24 cellular contexts compared by ENCODE assay signal in genomic region chr5:1186351-1187233, GRCh38. TPM values are rescaled to one million over a fixed set of nuclear protein-coding genes. Genes with fewer than 3 reads are reported as not detected.
A peak's percentile ranks its signal among the peaks of the same experiment; 100 is the strongest.
DNase-seq lines count a peak whose midpoint lies in the region; ATAC-seq, FAIRE-seq and TF ChIP-seq lines count a peak whose summit lies in the region.
"Had no signal": no experiment of that assay in that cellular context is flagged by ENCODE, and none has a peak within 500 bp of the region (broad histone marks: within the 10 kb centered on the region; RNA-seq: fewer than 3 reads in every experiment).

No MANE protein-coding gene starts in this region.

- no peak overlapping the region for H2AFZ ChIP-seq in HepG2 (ENCODE audit: low read length)
- H2AFZ ChIP-seq in parathyroid adenoma, result peak overlapping the region; percentile 51

- no peak overlapping the region for H3K4me3 Mint-ChIP-seq in chondrocyte (ENCODE audit: unreplicated experiment)
- H3K4me3 Mint-ChIP-seq: activated CD8-positive, alpha-beta T cell treated with anti-CD3 and anti-CD28 coated beads for 36 hours; CD14-positive monocyte had no signal

- H3K4me3 ChIP-seq in MG63, result no peak overlapping the region
- peak overlapping the region in 1 of 3 experiments; percentile 52; a peak in 3 of 6 replicates for H3K4me3 ChIP-seq in HepG2 (replicated peaks in 1 of 3; ENCODE audit: insufficient read depth in 1 of 3, low read depth in 2 of 3, low read length in 3 of 3)
- H3K4me3 ChIP-seq in parathyroid adenoma (ENCODE audit: low read depth, low read length), result no peak overlapping the region
- H3K4me3 ChIP-seq: upper lobe of left lung had no signal

- ATAC-seq in HepG2, result peak; percentile 1; the same call in 2 of the 3 replicates
- ATAC-seq: activated CD8-positive, alpha-beta T cell treated with anti-CD3 and anti-CD28 coated beads for 36 hours; HCT116; sciatic nerve had no signal

- whole genome bisulfite sequencing in HepG2 (ENCODE audit: low lambda C conversion rate), result 3% methylated on average over 8 of the region's 18 CpGs

- H3K4me1 Mint-ChIP-seq in chondrocyte (ENCODE audit: low read depth), result no peaks in the 10 kb centered on the region

- H4K20me1 ChIP-seq in HepG2 (ENCODE audit: insufficient read depth, low read length), result no peaks in the 10 kb centered on the region

- H3K4me2 ChIP-seq in HepG2 (ENCODE audit: low read depth, low read length) (peak overlapping the region; percentile 64), parathyroid adenoma (ENCODE audit: low read length) (no peak overlapping the region)

- peaks cover 45% of the 10 kb centered on the region for H3K27me3 ChIP-seq in MG63
- no peaks in the 10 kb centered on the region; a peak in 1 of 5 replicates for H3K27me3 ChIP-seq in HepG2 (ENCODE audit: control insufficient read depth in 1 of 2, insufficient read depth in 2 of 2, low read length in 2 of 2)
- H3K27me3 ChIP-seq in parathyroid adenoma (ENCODE audit: control insufficient read depth, insufficient read depth, low read length), result no peaks in the 10 kb centered on the region
- H3K27me3 ChIP-seq: upper lobe of left lung had no signal

- intact Hi-C loops in HepG2 (cut with micrococcal nuclease; ENCODE audit: unreplicated experiment), result loop anchor here (1.0 kb wide), 1 partner anchor 14 kb away; no protein-coding TSS in a partner anchor

- H3K9me3 ChIP-seq in MG63 (no peaks in the 10 kb centered on the region), HepG2 (ENCODE audit: low read length) (no peaks in the 10 kb centered on the region), parathyroid adenoma (ENCODE audit: control insufficient read depth, low read length) (no peaks in the 10 kb centered on the region)
- H3K9me3 ChIP-seq: upper lobe of left lung had no signal

- H3K27ac ChIP-seq in HepG2 (ENCODE audit: extremely low read length, insufficient read depth, low read length) (peak overlapping the region; percentile 66), parathyroid adenoma (peak overlapping the region; percentile 75)
- H3K27ac ChIP-seq: upper lobe of left lung had no signal

- in situ Hi-C loops in HepG2 (cut with HindIII; ENCODE audit: extremely low pct_ligation_motif_present, low pct_unique_long_range_greater_than_20kb), result no loop called here

- FAIRE-seq in HepG2 (lab: Jason Lieb, UNC) (peak; percentile 67), RCC 7860 (lab: Jason Lieb, UNC) (no peak)

- peak; percentile 2 for DNase-seq in MG63
- peak; percentile 90 for DNase-seq in chondrocyte (ENCODE audit: low spot score)
- peak; percentile 75 for DNase-seq in HepG2 (ENCODE audit: low spot score)
- no peak for DNase-seq in LoVo (ENCODE audit: low spot score)
- DNase-seq in RCC 7860 (ENCODE audit: low spot score), result no peak
- no peak for DNase-seq in dedifferentiated amniotic fluid mesenchymal stem cell (ENCODE audit: extremely low spot score)
- DNase-seq: activated CD8-positive, alpha-beta T cell treated with anti-CD3 and anti-CD28 coated beads for 36 hours; activated gamma-delta T cell; cerebellar nuclear complex; KG1; NCI-H1436; NCI-H2081 treated with DMSO at 0.1 percent for 48 hours; NCI-H774; RPMI8226; stimulated activated CD4-positive, alpha-beta T cell treated with anti-CD3 and anti-CD28 coated beads, Interleukin-12 subunit alpha, Interleukin-12 subunit beta, amount 100 ng/mL, for 4 hours; stimulated activated CD4-positive, alpha-beta T cell treated with anti-CD3 and anti-CD28 coated beads, Interleukin-4, amount 100 ng/mL, for 1 hour had no signal

- H3K4me1 ChIP-seq in HepG2 (ENCODE audit: insufficient read depth, low read length), result peaks cover 84% of the 10 kb centered on the region
- peaks cover 30% of the 10 kb centered on the region for H3K4me1 ChIP-seq in parathyroid adenoma

- no peaks in the 10 kb centered on the region for H3K36me3 Mint-ChIP-seq in chondrocyte (ENCODE audit: low read depth)
- H3K36me3 Mint-ChIP-seq: CD14-positive monocyte had no signal

- H3K9ac ChIP-seq in HepG2 (ENCODE audit: insufficient read depth, low read depth, low read length) (peak overlapping the region; percentile 40), parathyroid adenoma (no peak overlapping the region)

- peak in 1 of 2 experiments; percentile 42; a peak in 1 of 4 replicates for TF ChIP-seq EP300 in HepG2 (IDR thresholded peaks at IDR 0.05; ENCODE audit: low read depth in 2 of 2, low read length in 2 of 2)
- no peak for TF ChIP-seq EP300 in HepG2 (CRISPR knock-in tag; IDR thresholded peaks at IDR 0.05; ENCODE audit: borderline replicate concordance)

- no TSS peak for BruUV-seq in HepG2 (replicated peaks; lab: Mats Ljungman, UMichigan)

- H3K9me3 Mint-ChIP-seq in chondrocyte (ENCODE audit: low read depth), result no peaks in the 10 kb centered on the region
- H3K9me3 Mint-ChIP-seq: activated CD8-positive, alpha-beta T cell treated with anti-CD3 and anti-CD28 coated beads for 36 hours; CD14-positive monocyte had no signal

- no peak for TF ChIP-seq CTCF in chondrocyte (IDR thresholded peaks at IDR 0.05)
- no peak for TF ChIP-seq CTCF in HepG2 (CRISPR knock-in tag; IDR thresholded peaks at IDR 0.05)
- no peak for TF ChIP-seq CTCF in parathyroid adenoma (IDR thresholded peaks at IDR 0.05)

- H3K79me2 ChIP-seq in HepG2 (ENCODE audit: insufficient read depth, low read length) (no peaks in the 10 kb centered on the region), parathyroid adenoma (no peaks in the 10 kb centered on the region)

- POLR2A ChIA-PET in HepG2 (lab: Yijun Ruan, JAX), result interaction anchor here (0.9 to 3.3 kb wide), 4 partner anchors 13 to 80 kb away, joined by 3 to 14 read pairs (median 8); partner anchors contain the start of gene SLC6A19

- no peak for TF ChIP-seq RAD21 in HepG2 (CRISPR knock-in tag; IDR thresholded peaks at IDR 0.05)

- H3K27ac Mint-ChIP-seq in chondrocyte (ENCODE audit: unreplicated experiment), result no peak overlapping the region
- H3K27ac Mint-ChIP-seq: activated CD8-positive, alpha-beta T cell treated with anti-CD3 and anti-CD28 coated beads for 36 hours had no signal

- CTCF ChIA-PET in HepG2 (lab: Yijun Ruan, JAX; ENCODE audit: low intra/inter-chr PET ratio, low total read pairs), result interaction anchor here (1.0 kb wide), 1 partner anchor 19 kb away, joined by 3 read pairs; no protein-coding TSS in a partner anchor

- H3K27me3 Mint-ChIP-seq in chondrocyte (ENCODE audit: low read depth), result peaks cover 40% of the 10 kb centered on the region

- TF ChIP-seq POLR2A in HepG2 (IDR thresholded peaks at IDR 0.05; ENCODE audit: insufficient read depth in 1 of 2, low read depth in 2 of 2, low read length in 2 of 2), result no peak

- H3K36me3 ChIP-seq in MG63 (no peaks in the 10 kb centered on the region), HepG2 (replicated peaks in 1 of 2; ENCODE audit: control insufficient read depth in 1 of 2, insufficient read depth in 2 of 2, low read length in 2 of 2) (no peaks in the 10 kb centered on the region), parathyroid adenoma (ENCODE audit: control insufficient read depth, insufficient read depth, low read length) (no peaks in the 10 kb centered on the region)
- H3K36me3 ChIP-seq: upper lobe of left lung had no signal

RNA-seq across cellular contexts. Expression of gene SLC6A19, which starts 14.8 kb away (rescaled TPM):
- total RNA-seq in MG63 (2014; rRNA removed; shearing (Covaris generic); ENCODE audit: low replicate concordance), result not detected in 2 replicates
- total RNA-seq in chondrocyte (not detected in 3 replicates), HepG2 (2016; rRNA removed; fragmentation: Illumina TruSeq; extraction: Trizol) (0.02 TPM in 1 of 2 replicates, not detected in the other)
- total RNA-seq in HepG2 (2016; cell fraction: cytosol; rRNA removed; fragmentation: Illumina TruSeq; extraction: Trizol; ENCODE audit: low read depth), result not detected in 2 replicates
- 0.06 TPM in 1 of 2 replicates, not detected in the other for total RNA-seq in HepG2 (2016; cell fraction: insoluble cytoplasmic fraction; rRNA removed; fragmentation: Illumina TruSeq; extraction: Trizol)
- not detected in 2 replicates for total RNA-seq in HepG2 (2016; cell fraction: membrane; rRNA removed; fragmentation: Illumina TruSeq; extraction: Trizol)
- not detected in 2 replicates for total RNA-seq in HepG2 (2016; cell fraction: nucleus; rRNA removed; fragmentation: Illumina TruSeq; extraction: Trizol)
- polyA plus RNA-seq in HepG2 (2011; rRNA removed), result 0.01 TPM in 1 of 2 replicates, not detected in the other
- polyA plus RNA-seq in HepG2 (2011; cell fraction: cytosol; rRNA removed), result 0.01 TPM in 1 of 2 replicates, not detected in the other
- 0.06 and 0.07 TPM in 2 replicates for polyA plus RNA-seq in HepG2 (2011; cell fraction: nucleus; rRNA removed)
- polyA plus RNA-seq in HepG2 (2012), result not detected in 2 replicates
- not detected in 2 replicates for polyA plus RNA-seq in HepG2 (2016; cell fraction: cytosol; fragmentation: Illumina TruSeq; extraction: Trizol; ENCODE audit: low read depth)
- not detected in 2 replicates for polyA plus RNA-seq in HepG2 (2016; cell fraction: insoluble cytoplasmic fraction; fragmentation: Illumina TruSeq; extraction: Trizol; ENCODE audit: low read depth)
- polyA plus RNA-seq in HepG2 (2016; cell fraction: membrane; fragmentation: Illumina TruSeq; extraction: Trizol; ENCODE audit: low read depth), result not detected in 2 replicates
- 0.08 TPM in 1 of 2 replicates, not detected in the other for polyA plus RNA-seq in HepG2 (2016; cell fraction: nucleus; fragmentation: Illumina TruSeq; extraction: Trizol; ENCODE audit: insufficient read depth, low read depth)
- polyA minus RNA-seq in HepG2 (2011; rRNA and poly(A)+ RNA removed; ENCODE audit: low replicate concordance), result 0.02 and 0.12 TPM in 2 replicates
- 0.09 TPM in 1 of 2 replicates, not detected in the other for polyA minus RNA-seq in HepG2 (2011; cell fraction: cytosol; rRNA and poly(A)+ RNA removed)
- not detected in 2 replicates for polyA minus RNA-seq in HepG2 (2011; cell fraction: nucleus; rRNA and poly(A)+ RNA removed)
- total RNA-seq: activated CD8-positive, alpha-beta T cell treated with anti-CD3 and anti-CD28 coated beads for 36 hours; HT1080; kidney epithelial cell; osteocyte had no signal
- polyA plus RNA-seq: CD14-positive monocyte had no signal

RNA-seq across cellular contexts. Expression of gene SLC6A18, which starts 38.6 kb away (rescaled TPM):
- not detected in 2 replicates for total RNA-seq in MG63 (2014; rRNA removed; shearing (Covaris generic); ENCODE audit: low replicate concordance)
- total RNA-seq in chondrocyte (not detected in 3 replicates), HepG2 (2016; rRNA removed; fragmentation: Illumina TruSeq; extraction: Trizol) (not detected in 2 replicates)
- total RNA-seq in HepG2 (2016; cell fraction: cytosol; rRNA removed; fragmentation: Illumina TruSeq; extraction: Trizol; ENCODE audit: low read depth), result not detected in 2 replicates
- not detected in 2 replicates for total RNA-seq in HepG2 (2016; cell fraction: insoluble cytoplasmic fraction; rRNA removed; fragmentation: Illumina TruSeq; extraction: Trizol)
- not detected in 2 replicates for total RNA-seq in HepG2 (2016; cell fraction: membrane; rRNA removed; fragmentation: Illumina TruSeq; extraction: Trizol)
- total RNA-seq in HepG2 (2016; cell fraction: nucleus; rRNA removed; fragmentation: Illumina TruSeq; extraction: Trizol), result not detected in 2 replicates
- polyA plus RNA-seq in HepG2 (2011; rRNA removed), result not detected in 2 replicates
- polyA plus RNA-seq in HepG2 (2011; cell fraction: cytosol; rRNA removed), result not detected in 2 replicates
- polyA plus RNA-seq in HepG2 (2011; cell fraction: nucleus; rRNA removed), result not detected in 2 replicates
- not detected in 2 replicates for polyA plus RNA-seq in HepG2 (2012)
- polyA plus RNA-seq in HepG2 (2016; cell fraction: cytosol; fragmentation: Illumina TruSeq; extraction: Trizol; ENCODE audit: low read depth), result not detected in 2 replicates
- polyA plus RNA-seq in HepG2 (2016; cell fraction: insoluble cytoplasmic fraction; fragmentation: Illumina TruSeq; extraction: Trizol; ENCODE audit: low read depth), result not detected in 2 replicates
- not detected in 2 replicates for polyA plus RNA-seq in HepG2 (2016; cell fraction: membrane; fragmentation: Illumina TruSeq; extraction: Trizol; ENCODE audit: low read depth)
- not detected in 2 replicates for polyA plus RNA-seq in HepG2 (2016; cell fraction: nucleus; fragmentation: Illumina TruSeq; extraction: Trizol; ENCODE audit: insufficient read depth, low read depth)
- not detected in 2 replicates for polyA minus RNA-seq in HepG2 (2011; rRNA and poly(A)+ RNA removed; ENCODE audit: low replicate concordance)
- not detected in 2 replicates for polyA minus RNA-seq in HepG2 (2011; cell fraction: cytosol; rRNA and poly(A)+ RNA removed)
- not detected in 2 replicates for polyA minus RNA-seq in HepG2 (2011; cell fraction: nucleus; rRNA and poly(A)+ RNA removed)
- total RNA-seq: activated CD8-positive, alpha-beta T cell treated with anti-CD3 and anti-CD28 coated beads for 36 hours; HT1080; kidney epithelial cell; osteocyte; sciatic nerve; upper lobe of left lung had no signal
- polyA plus RNA-seq: CD14-positive monocyte had no signal

Comparison
In these comparisons a context has a peak if more than half of its experiments do, and no peak if none do; other contexts are left out.
1. DNase-seq: peak in MG63 (single experiment), chondrocyte (single experiment) and HepG2 (single experiment); none in LoVo (single experiment), RCC 7860 (single experiment) and dedifferentiated amniotic fluid mesenchymal stem cell (single experiment).